In the genomic region with DNA sequence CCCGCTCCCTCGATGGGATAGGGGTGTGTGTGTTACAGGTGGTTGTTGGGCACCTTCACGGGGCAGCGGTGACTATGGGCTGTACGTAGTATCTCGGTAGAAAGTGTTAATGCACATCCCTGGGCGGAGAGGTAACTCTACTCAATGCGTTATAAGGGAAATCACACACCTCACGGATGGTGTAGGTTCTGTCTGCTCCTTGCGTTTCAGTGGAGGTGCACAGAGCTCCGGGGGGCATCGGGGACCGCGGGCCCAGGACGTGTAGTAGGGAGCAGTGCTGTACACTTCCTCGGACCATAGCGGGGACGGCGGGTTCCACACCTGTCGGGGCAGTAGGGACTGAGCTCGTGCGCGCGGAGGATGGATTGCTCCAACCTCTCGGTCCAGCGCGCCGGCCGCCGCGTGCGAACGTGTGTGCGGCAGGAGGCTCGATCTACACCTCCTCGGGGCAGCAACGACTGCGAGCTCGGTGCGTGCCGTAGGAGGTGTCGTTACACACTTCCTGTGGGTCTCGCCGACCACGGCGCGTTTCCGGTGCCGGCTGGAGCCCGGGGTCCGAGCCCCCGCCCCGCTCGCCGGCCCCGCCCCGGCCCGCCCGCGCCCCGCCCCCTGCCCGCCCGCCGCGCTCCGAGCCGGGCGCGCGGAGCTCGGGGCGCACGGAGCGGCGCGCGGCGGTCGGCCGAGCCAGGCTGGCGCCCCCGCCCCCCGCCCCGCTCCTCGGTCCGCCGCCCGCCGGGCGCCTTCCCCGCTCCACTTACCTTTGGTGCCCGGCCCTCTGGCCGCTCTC, we compare ENCODE assay signal across 8 cellular contexts. TPM values are rescaled to one million over a fixed set of nuclear protein-coding genes. Genes with fewer than 3 reads are reported as not detected.
A peak's percentile ranks its signal among the peaks of the same experiment; 100 is the strongest.
DNase-seq lines count a peak whose midpoint lies in the region; ATAC-seq, FAIRE-seq and TF ChIP-seq lines count a peak whose summit lies in the region.

A gene with protein sequence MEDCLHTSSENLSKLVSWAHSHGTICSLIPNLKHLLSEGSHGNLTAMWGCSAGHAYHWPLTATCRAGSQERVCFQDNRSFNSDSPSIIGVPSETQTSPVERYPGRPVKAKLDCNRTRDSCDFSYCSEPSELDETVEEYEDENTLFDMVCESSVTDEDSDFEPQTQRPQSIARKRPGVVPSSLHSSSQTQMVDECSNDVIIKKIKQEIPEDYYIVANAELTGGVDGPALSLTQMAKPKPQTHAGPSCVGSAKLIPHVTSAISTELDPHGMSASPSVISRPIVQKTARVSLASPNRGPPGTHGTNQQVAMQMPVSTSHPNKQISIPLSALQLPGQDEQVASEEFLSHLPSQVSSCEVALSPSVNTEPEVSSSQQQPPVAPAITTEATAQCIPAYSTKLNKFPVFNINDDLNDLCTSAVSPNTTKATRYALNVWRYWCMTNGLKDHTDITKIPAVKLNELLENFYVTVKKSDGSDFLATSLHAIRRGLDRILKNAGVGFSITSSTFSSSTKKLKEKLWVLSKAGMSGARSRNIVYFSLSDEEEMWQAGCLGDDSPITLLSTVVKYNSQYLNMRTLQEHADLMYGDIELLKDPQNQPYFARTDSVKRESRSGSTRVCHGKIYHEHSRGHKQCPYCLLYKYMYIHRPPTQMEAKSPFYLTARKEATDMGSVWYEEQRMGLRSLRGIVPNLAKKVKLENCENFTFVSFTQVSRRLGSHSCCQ (plus strand): TSS at position 607 of the 787 bp plus-strand sequence. CDS start 87,254 bp downstream, outside the sequence.

- no peak for FAIRE-seq in HepG2 (lab: Jason Lieb, UNC)

- 0% methylated on average over 20 of the region's 93 CpGs for WGBS in HepG2 (ENCODE audit: low lambda C conversion rate)

- peak; percentile 42 for TF ChIP-seq RAD21 in HepG2 (CRISPR knock-in tag; IDR thresholded peaks at IDR 0.05)

- H3K27ac ChIP-seq in HepG2 (ENCODE audit: extremely low read length, insufficient read depth, low read length) = peak within 1 kb of the TSS; percentile 86

- POLR2A ChIA-PET in HepG2 (lab: Yijun Ruan, JAX) = interaction anchor here (0.7 to 1.7 kb wide), 11 partner anchors 9 to 246 kb away, joined by 3 to 16 read pairs (median 5); a partner anchor contains a TSS

- TF ChIP-seq POLR2A in HepG2 (IDR thresholded peaks at IDR 0.05; ENCODE audit: insufficient read depth in 1 of 2, low read depth in 2 of 2, low read length in 2 of 2) = peak; percentile 92 to 99

- TF ChIP-seq EP300 in HepG2 (IDR thresholded peaks at IDR 0.05; ENCODE audit: low read depth in 2 of 2, low read length in 2 of 2) = no peak
- TF ChIP-seq EP300 in HepG2 (CRISPR knock-in tag; IDR thresholded peaks at IDR 0.05; ENCODE audit: borderline replicate concordance) = peak; percentile 55; the same call in 1 of the 2 replicates

- intact Hi-C loops in HepG2 (cut with micrococcal nuclease; ENCODE audit: unreplicated experiment) = loop anchor here (10.0 kb wide), 1 partner anchor 218 kb away; no protein-coding TSS in a partner anchor

- H3K9ac ChIP-seq in HepG2 (ENCODE audit: insufficient read depth, low read depth, low read length) = peak within 1 kb of the TSS; percentile 87

- no TSS peak for BruUV-seq in HepG2 (replicated peaks; lab: Mats Ljungman, UMichigan)

- ATAC-seq in GM18909 (IDR thresholded peaks at IDR 0.05; ENCODE audit: poor library complexity, unreplicated experiment) (peak; percentile 93), HG03159 (IDR thresholded peaks at IDR 0.05; ENCODE audit: unreplicated experiment) (peak; percentile 89), HepG2 (peak; percentile 90)

- no peaks in the 10 kb centered on the region for H3K9me3 ChIP-seq in HepG2 (ENCODE audit: low read length)

- peaks cover 45% of the 10 kb centered on the region for H3K4me1 ChIP-seq in HepG2 (ENCODE audit: insufficient read depth, low read length)

- no peaks in the 10 kb centered on the region; a peak in 1 of 5 replicates for H3K27me3 ChIP-seq in HepG2 (ENCODE audit: control insufficient read depth in 1 of 2, insufficient read depth in 2 of 2, low read length in 2 of 2)

- H3K4me2 ChIP-seq in HepG2 (ENCODE audit: low read depth, low read length) = peak within 1 kb of the TSS; percentile 90

- peak within 1 kb of the TSS; percentile 37 for H2AFZ ChIP-seq in HepG2 (ENCODE audit: low read length)

- H4K20me1 ChIP-seq in HepG2 (ENCODE audit: insufficient read depth, low read length) = peaks cover 27% of the 10 kb centered on the region

- H3K4me3 ChIP-seq in AG10803 (ENCODE audit: low read length) (peak within 1 kb of the TSS; percentile 85), HepG2 (replicated peaks in 1 of 3; ENCODE audit: insufficient read depth in 1 of 3, low read depth in 2 of 3, low read length in 3 of 3) (peak within 1 kb of the TSS; percentile 88 to 95 (median 93))

- CTCF ChIA-PET in HepG2 (lab: Yijun Ruan, JAX; ENCODE audit: low intra/inter-chr PET ratio, low total read pairs) = no interaction called here

- no peaks in the 10 kb centered on the region; a peak in 1 of 5 replicates for H3K36me3 ChIP-seq in HepG2 (replicated peaks in 1 of 2; ENCODE audit: control insufficient read depth in 1 of 2, insufficient read depth in 2 of 2, low read length in 2 of 2)

- DNase-seq in AG10803 (ENCODE audit: low read depth) (peak; percentile 74), NCI-H2227 treated with DMSO at 0.1 percent for 48 hours (lab: John Stamatoyannopoulos, UW) (peak; percentile 25), dedifferentiated amniotic fluid mesenchymal stem cell (ENCODE audit: extremely low spot score) (peak; percentile 24), HepG2 (ENCODE audit: low spot score) (peak; percentile 81)
- DNase-seq in activated CD4-positive, alpha-beta T cell treated with anti-CD3 and anti-CD28 coated beads for 4 hours = peak; percentile 67 to 83
- peak; percentile 81 for DNase-seq in stimulated activated CD4-positive, alpha-beta T cell treated with anti-CD3 and anti-CD28 coated beads, Interleukin-4, amount 100 ng/mL, for 1 hour

- H3K79me2 ChIP-seq in HepG2 (ENCODE audit: insufficient read depth, low read length) = peaks cover 52% of the 10 kb centered on the region

- no peak for TF ChIP-seq CTCF in AG10803 (conservative IDR thresholded peaks at IDR 0.05; ENCODE audit: low read length)
- peak; percentile 36 for TF ChIP-seq CTCF in HepG2 (CRISPR knock-in tag; IDR thresholded peaks at IDR 0.05)

- in situ Hi-C loops in HepG2 (cut with HindIII; ENCODE audit: extremely low pct_ligation_motif_present, low pct_unique_long_range_greater_than_20kb) = loop anchor here (25.0 kb wide), 1 partner anchor 226 kb away; a partner anchor contains a TSS

TF ChIP-seq in HepG2, 621 proteins besides CTCF, POLR2A, EP300 and RAD21 (continues in another document):
- TF ChIP-seq CEBPB (IDR thresholded peaks at IDR 0.05; ENCODE audit: borderline replicate concordance, low read depth, low read length) (no peak), ZFP62 (CRISPR knock-in tag; IDR thresholded peaks at IDR 0.05) (no peak), SUZ12 (IDR thresholded peaks at IDR 0.05; ENCODE audit: low read depth, low read length) (no peak), ADNP (CRISPR knock-in tag; IDR thresholded peaks at IDR 0.05) (no peak), ZNF547 (CRISPR knock-in tag; IDR thresholded peaks at IDR 0.05) (peak; percentile 94; the same call in 1 of the 2 replicates)

RNA-seq across cellular contexts. Expression of the gene that starts here (rescaled TPM):
- 8.5 and 11.4 TPM in 2 replicates for total RNA-seq in HepG2 (2016; rRNA removed; fragmentation: Illumina TruSeq; extraction: Trizol)
- total RNA-seq in HepG2 (2016; cell fraction: cytosol; rRNA removed; fragmentation: Illumina TruSeq; extraction: Trizol; ENCODE audit: low read depth) = 37.2 and 41.8 TPM in 2 replicates
- 8.4 and 11.0 TPM in 2 replicates for total RNA-seq in HepG2 (2016; cell fraction: insoluble cytoplasmic fraction; rRNA removed; fragmentation: Illumina TruSeq; extraction: Trizol)
- total RNA-seq in HepG2 (2016; cell fraction: membrane; rRNA removed; fragmentation: Illumina TruSeq; extraction: Trizol) = 29.3 and 29.7 TPM in 2 replicates
- total RNA-seq in HepG2 (2016; cell fraction: nucleus; rRNA removed; fragmentation: Illumina TruSeq; extraction: Trizol) = 14.1 and 15.2 TPM in 2 replicates
- polyA plus RNA-seq in HepG2 (2011; rRNA removed) = 8.5 and 10.3 TPM in 2 replicates
- 5.5 and 5.7 TPM in 2 replicates for polyA plus RNA-seq in HepG2 (2011; cell fraction: cytosol; rRNA removed)
- 17.1 and 17.6 TPM in 2 replicates for polyA plus RNA-seq in HepG2 (2011; cell fraction: nucleus; rRNA removed)
- 10.9 and 11.6 TPM in 2 replicates for polyA plus RNA-seq in HepG2 (2012)
- 0.46 and 0.57 TPM in 2 replicates for polyA plus RNA-seq in HepG2 (2016; cell fraction: cytosol; fragmentation: Illumina TruSeq; extraction: Trizol; ENCODE audit: low read depth)
- 6.0 and 6.8 TPM in 2 replicates for polyA plus RNA-seq in HepG2 (2016; cell fraction: insoluble cytoplasmic fraction; fragmentation: Illumina TruSeq; extraction: Trizol; ENCODE audit: low read depth)
- polyA plus RNA-seq in HepG2 (2016; cell fraction: membrane; fragmentation: Illumina TruSeq; extraction: Trizol; ENCODE audit: low read depth) = 1.8 and 1.9 TPM in 2 replicates
- 7.2 and 8.5 TPM in 2 replicates for polyA plus RNA-seq in HepG2 (2016; cell fraction: nucleus; fragmentation: Illumina TruSeq; extraction: Trizol; ENCODE audit: insufficient read depth, low read depth)
- 53.1 and 88.7 TPM in 2 replicates for polyA minus RNA-seq in HepG2 (2011; rRNA and poly(A)+ RNA removed; ENCODE audit: low replicate concordance)
- 22.1 and 29.8 TPM in 2 replicates for polyA minus RNA-seq in HepG2 (2011; cell fraction: cytosol; rRNA and poly(A)+ RNA removed)
- 49.7 and 55.7 TPM in 2 replicates for polyA minus RNA-seq in HepG2 (2011; cell fraction: nucleus; rRNA and poly(A)+ RNA removed)

Comparison
In these comparisons a context has a peak if more than half of its experiments do, and no peak if none do; other contexts are left out.
1. Peak in every context shown above with its lines: DNase-seq, ATAC-seq, H3K4me3 ChIP-seq and H3K27ac ChIP-seq.
2. DNase-seq: peak in every context shown above with its lines; median percentile 81 in HepG2; 81 in stimulated activated CD4-positive, alpha-beta T cell treated with anti-CD3 and anti-CD28 coated beads, Interleukin-4, amount 100 ng/mL, for 1 hour; 75 in activated CD4-positive, alpha-beta T cell treated with anti-CD3 and anti-CD28 coated beads for 4 hours; 74 in AG10803; 25 in NCI-H2227 treated with DMSO at 0.1 percent for 48 hours; 24 in dedifferentiated amniotic fluid mesenchymal stem cell.